1 cellular context compared by ENCODE assay signal in genomic region chr2:47067788-47068407, GRCh38.
TF ChIP-seq lines count a peak whose summit lies in the region.

No MANE protein-coding gene starts in this region.

TF ChIP-seq in HepG2, 621 proteins besides CTCF, POLR2A, EP300 and RAD21 (continued from another document and continues in another):
- peak; percentile 96 for TF ChIP-seq ZBTB4 (CRISPR knock-in tag; IDR thresholded peaks at IDR 0.05; ENCODE audit: borderline replicate concordance)
- no peak for TF ChIP-seq ZNF17 (CRISPR knock-in tag; IDR thresholded peaks at IDR 0.05)
- no peak for TF ChIP-seq ZNF552 (CRISPR knock-in tag; IDR thresholded peaks at IDR 0.05; ENCODE audit: borderline replicate concordance)
- peak; percentile 45; the same call in 1 of the 2 replicates for TF ChIP-seq ZNF709 (CRISPR knock-in tag; IDR thresholded peaks at IDR 0.05)
- TF ChIP-seq ZNF343 (CRISPR knock-in tag; IDR thresholded peaks at IDR 0.05): peak; percentile 82
- TF ChIP-seq LRRFIP1 (CRISPR knock-in tag; conservative IDR thresholded peaks at IDR 0.05): no peak
- TF ChIP-seq ZGPAT (CRISPR knock-in tag; IDR thresholded peaks at IDR 0.05): no peak
- TF ChIP-seq IRF1 (CRISPR knock-in tag; IDR thresholded peaks at IDR 0.05; ENCODE audit: low read depth): no peak
- no peak for TF ChIP-seq CREB1 (IDR thresholded peaks at IDR 0.05)
- TF ChIP-seq CREB1 (CRISPR knock-in tag; IDR thresholded peaks at IDR 0.05): no peak
- no peak for TF ChIP-seq TIGD3 (CRISPR knock-in tag; IDR thresholded peaks at IDR 0.05; ENCODE audit: borderline replicate concordance)
- no peak for TF ChIP-seq ZNF850 (CRISPR knock-in tag; conservative IDR thresholded peaks at IDR 0.05)
- no peak for TF ChIP-seq HMGA1 (CRISPR knock-in tag; conservative IDR thresholded peaks at IDR 0.05)
- no peak for TF ChIP-seq ZNF460 (CRISPR knock-in tag; IDR thresholded peaks at IDR 0.05; ENCODE audit: borderline replicate concordance)
- TF ChIP-seq RFXANK (CRISPR knock-in tag; IDR thresholded peaks at IDR 0.05): no peak
- TF ChIP-seq XBP1 (CRISPR knock-in tag; IDR thresholded peaks at IDR 0.05): no peak
- no peak for TF ChIP-seq PHF5A (CRISPR knock-in tag; IDR thresholded peaks at IDR 0.05; ENCODE audit: low read depth, unreplicated experiment)
- TF ChIP-seq ZNF678 (CRISPR knock-in tag; IDR thresholded peaks at IDR 0.05): no peak
- TF ChIP-seq RARG (CRISPR knock-in tag; IDR thresholded peaks at IDR 0.05; ENCODE audit: low read depth): 0 out of 2 replicates have a peak, but pooled peaks have one; percentile 48
- TF ChIP-seq HIVEP1 (CRISPR knock-in tag; IDR thresholded peaks at IDR 0.05): peak; percentile 60; the same call in 1 of the 2 replicates
- no peak; the same call in 1 of the 2 replicates for TF ChIP-seq ZBTB20 (CRISPR knock-in tag; IDR thresholded peaks at IDR 0.05; ENCODE audit: borderline replicate concordance, low read depth)
- no peak for TF ChIP-seq ZBTB10 (CRISPR knock-in tag; IDR thresholded peaks at IDR 0.05; ENCODE audit: borderline replicate concordance)
- TF ChIP-seq PBX3 (CRISPR knock-in tag; IDR thresholded peaks at IDR 0.05; ENCODE audit: borderline replicate concordance): no peak
- no peak for TF ChIP-seq PHF8 (CRISPR knock-in tag; IDR thresholded peaks at IDR 0.05)
- TF ChIP-seq SMARCC2 (IDR thresholded peaks at IDR 0.05): no peak
- TF ChIP-seq CENPT (CRISPR knock-in tag; IDR thresholded peaks at IDR 0.05; ENCODE audit: low read depth): no peak
- no peak for TF ChIP-seq MIER2 (CRISPR knock-in tag; IDR thresholded peaks at IDR 0.05)
- TF ChIP-seq SP140L (CRISPR knock-in tag; IDR thresholded peaks at IDR 0.05; ENCODE audit: borderline replicate concordance): no peak
- TF ChIP-seq ZFY (CRISPR knock-in tag; IDR thresholded peaks at IDR 0.05): peak; percentile 68
- no peak for TF ChIP-seq KMT2B (CRISPR knock-in tag; IDR thresholded peaks at IDR 0.05)
- TF ChIP-seq CEBPB (IDR thresholded peaks at IDR 0.05; ENCODE audit: borderline replicate concordance, low read depth, low read length): no peak
- no peak for TF ChIP-seq MAZ (IDR thresholded peaks at IDR 0.05; ENCODE audit: borderline replicate concordance, low read depth, low read length)
- TF ChIP-seq MAZ (CRISPR knock-in tag; IDR thresholded peaks at IDR 0.05; ENCODE audit: low read depth): peak; percentile 49; the same call in 1 of the 2 replicates
- TF ChIP-seq HCFC1 (IDR thresholded peaks at IDR 0.05; ENCODE audit: low read depth, low read length): no peak
- TF ChIP-seq ZSCAN22 (CRISPR knock-in tag; IDR thresholded peaks at IDR 0.05): no peak
- 0 out of 2 replicates have a peak, but pooled peaks have one; percentile 26 for TF ChIP-seq ZNF891 (CRISPR knock-in tag; IDR thresholded peaks at IDR 0.05)
- TF ChIP-seq ISX (CRISPR knock-in tag; conservative IDR thresholded peaks at IDR 0.05): no peak
- no peak for TF ChIP-seq TCF12 (IDR thresholded peaks at IDR 0.05)
- no peak for TF ChIP-seq TCF12 (CRISPR knock-in tag; IDR thresholded peaks at IDR 0.05)
- no peak for TF ChIP-seq AHR (CRISPR knock-in tag; IDR thresholded peaks at IDR 0.05)
- TF ChIP-seq DMTF1 (CRISPR knock-in tag; IDR thresholded peaks at IDR 0.05): 0 out of 2 replicates have a peak, but pooled peaks have one; percentile 53
- no peak for TF ChIP-seq ZNF317 (CRISPR knock-in tag; IDR thresholded peaks at IDR 0.05)
- no peak for TF ChIP-seq E2F5 (CRISPR knock-in tag; conservative IDR thresholded peaks at IDR 0.05)
- no peak for TF ChIP-seq GRHL1 (CRISPR knock-in tag; conservative IDR thresholded peaks at IDR 0.05)
- no peak for TF ChIP-seq HNRNPUL1 (IDR thresholded peaks at IDR 0.05; ENCODE audit: low read depth, low read length)
- TF ChIP-seq ZNF205 (CRISPR knock-in tag; IDR thresholded peaks at IDR 0.05): no peak
- TF ChIP-seq ZNF672 (CRISPR knock-in tag; IDR thresholded peaks at IDR 0.05): no peak
- TF ChIP-seq SMAD1 (CRISPR knock-in tag; IDR thresholded peaks at IDR 0.05; ENCODE audit: borderline replicate concordance, low read depth): peak; percentile 64; the same call in 1 of the 2 replicates
